7 cellular contexts compared by ENCODE assay signal in genomic region chr9:39005736-39006135, GRCh38.
DNase-seq lines count a peak whose midpoint lies in the region; ATAC-seq, FAIRE-seq and TF ChIP-seq lines count a peak whose summit lies in the region.
"Not testable (repeated sequence)": the region's sequence is repeated elsewhere in the genome, so short reads cannot be mapped to it uniquely, and the experiment has no call there.

No MANE protein-coding gene starts in this region.

- H3K79me2 ChIP-seq in MM.1S (ENCODE audit: low read length) = not testable (repeated sequence)

- not testable (repeated sequence) for H2AFZ ChIP-seq in MM.1S (ENCODE audit: low read length)

- not testable (repeated sequence) for H3K36me3 ChIP-seq in MM.1S (replicated peaks; ENCODE audit: insufficient read depth, low read length); adipocyte (ENCODE audit: control insufficient read depth, insufficient read depth, low read length, severe bottlenecking); bronchial epithelial cell (ENCODE audit: control insufficient read depth, insufficient read depth, low read length)

- H3K4me3 ChIP-seq in MM.1S (ENCODE audit: low read length); adipocyte (ENCODE audit: low read length); bronchial epithelial cell (ENCODE audit: low read depth, low read length); epithelial cell of esophagus (ENCODE audit: low read length): not testable (repeated sequence)

- not testable (repeated sequence) for H3K27me3 ChIP-seq in MM.1S (replicated peaks; ENCODE audit: insufficient read depth, low read length); adipocyte (replicated peaks; ENCODE audit: control insufficient read depth, insufficient read depth, low read length); bronchial epithelial cell (ENCODE audit: control insufficient read depth, insufficient read depth, low read length); foreskin keratinocyte

- not testable (repeated sequence) for TF ChIP-seq CTCF in MM.1S (IDR thresholded peaks at IDR 0.05; ENCODE audit: low read length); bronchial epithelial cell (IDR thresholded peaks at IDR 0.05; ENCODE audit: insufficient read depth, low read length, severe bottlenecking); epithelial cell of esophagus (IDR thresholded peaks at IDR 0.05; ENCODE audit: insufficient read depth, low read depth, low read length, missing control alignments); foreskin keratinocyte (conservative IDR thresholded peaks at IDR 0.05)

- H3K9me3 ChIP-seq in MM.1S (replicated peaks; ENCODE audit: insufficient read depth, low read length); adipocyte (ENCODE audit: control insufficient read depth, low read length): not testable (repeated sequence)

- not testable (repeated sequence) for H3K9ac ChIP-seq in MM.1S (ENCODE audit: low read length); adipocyte (ENCODE audit: low read length)

- not testable (repeated sequence) for H3K27ac ChIP-seq in MM.1S (ENCODE audit: low read length); foreskin keratinocyte

- not testable (repeated sequence) for H3K4me1 ChIP-seq in MM.1S (ENCODE audit: low read length); adipocyte (ENCODE audit: control insufficient read depth, insufficient read depth, low read length); foreskin keratinocyte

- not testable (repeated sequence) for FAIRE-seq in bronchial epithelial cell (lab: Jason Lieb, UNC)

- ATAC-seq in foreskin keratinocyte = peak; percentile 36

- not testable (repeated sequence) for H3K4me2 ChIP-seq in MM.1S (ENCODE audit: low read depth, low read length)

- not testable (repeated sequence) for H4K20me1 ChIP-seq in MM.1S (ENCODE audit: insufficient read depth, low read length)

- not testable (repeated sequence) for H3K9me2 ChIP-seq in MM.1S (replicated peaks; ENCODE audit: insufficient read depth, low read length)

- peak; percentile 11 for DNase-seq in MM.1S
- DNase-seq in adipocyte (ENCODE audit: low read depth) = peak; percentile 31
- DNase-seq in bronchial epithelial cell (ENCODE audit: low read depth) = peak; percentile 74
- DNase-seq in epithelial cell of esophagus (ENCODE audit: low read depth) = peak; percentile 51
- DNase-seq in foreskin keratinocyte = peak in 1 of 2 donors; percentile 35
- DNase-seq in kidney tubule cell (ENCODE audit: low spot score) = peak; percentile 80
- peak; percentile 86 for DNase-seq in renal cortical epithelial cell (ENCODE audit: low read depth)

- not testable (repeated sequence) for H3F3A ChIP-seq in MM.1S (ENCODE audit: insufficient read depth, low read length)
